ENCODE assay signal across 20 cellular contexts in genomic region chrX:22025751-22026150, GRCh38. TPM values are rescaled to one million over a fixed set of nuclear protein-coding genes. Genes with fewer than 3 reads are reported as not detected.
DNase-seq lines count a peak whose midpoint lies in the region; ATAC-seq, FAIRE-seq and TF ChIP-seq lines count a peak whose summit lies in the region.
"Had no signal": no experiment of that assay in that cellular context is flagged by ENCODE, and none has a peak within 500 bp of the region (broad histone marks: within the 10 kb centered on the region; RNA-seq: fewer than 3 reads in every experiment).

No MANE protein-coding gene starts in this region.

- no peak for TF ChIP-seq EP300 in GM12878 (IDR thresholded peaks at IDR 0.05; ENCODE audit: borderline replicate concordance in 1 of 2, control insufficient read depth in 1 of 2, low read depth in 2 of 2, low read length in 2 of 2)

- 80% methylated on average over 7 of the region's 7 CpGs for whole genome bisulfite sequencing in GM12878 (ENCODE audit: insufficient coverage, insufficient replicate concordance, low lambda C conversion rate, missing lambda C conversion rate)
- 26 to 67% (median 64%) methylated on average over 5 to 7 of the region's 7 CpGs for WGBS in small intestine, 3 donors

- RAD21 ChIA-PET in GM12878 (lab: Charles Lee; ENCODE audit: unreplicated experiment): interaction anchor here (1.0 to 1.9 kb wide), 2 partner anchors 8 to 10 kb away, joined by 3 to 4 read pairs; no protein-coding TSS in a partner anchor

- ATAC-seq in GM12878: no peak
- ATAC-seq in WTC11: no peak
- ATAC-seq: Panc1 had no signal

- TF ChIP-seq RAD21 in GM12878 (IDR thresholded peaks at IDR 0.05; ENCODE audit: insufficient read depth, low read depth, low read length): no peak

- SMC1A ChIA-PET in GM12878 (lab: Charles Lee; ENCODE audit: uncharacterized antibody, unreplicated experiment): interaction anchor here (0.9 to 1.4 kb wide), 4 partner anchors 9 to 54 kb away, joined by 3 to 6 read pairs (median 4); no protein-coding TSS in a partner anchor

- H3K36me3 ChIP-seq in GM12878 (ENCODE audit: control insufficient read depth in 2 of 2, insufficient read depth in 2 of 2, low read length in 1 of 2): no peaks in the 10 kb centered on the region
- no peaks in the 10 kb centered on the region for H3K36me3 ChIP-seq in small intestine (ENCODE audit: control insufficient read depth in 2 of 2, insufficient read depth in 2 of 2, low read length in 2 of 2)

- no peaks in the 10 kb centered on the region for H3K27me3 ChIP-seq in GM12878 (replicated peaks in 1 of 2; ENCODE audit: control insufficient read depth in 2 of 2, insufficient read depth in 2 of 2, low read length in 1 of 2)
- no peaks in the 10 kb centered on the region for H3K27me3 ChIP-seq in small intestine (ENCODE audit: control insufficient read depth in 2 of 2, insufficient read depth in 2 of 2, low read length in 2 of 2)

- H3K9ac ChIP-seq in GM12878 (ENCODE audit: control insufficient read depth, insufficient read depth, low read length): no peak overlapping the region
- H3K9ac ChIP-seq: KMS-11 had no signal

- DNase-seq in HuH-7 (ENCODE audit: low spot score): peak; percentile 3
- no peak for DNase-seq in GM12878 (ENCODE audit: low read depth, low spot score)
- DNase-seq in hepatic stellate cell (ENCODE audit: low spot score): peak; percentile 9
- peak; percentile 57 for DNase-seq in small intestine
- DNase-seq in WTC11 (ENCODE audit: low spot score): no peak
- DNase-seq in frontal cortex (ENCODE audit: low spot score in 2 of 2): no peak
- no peak for DNase-seq in KBM-7
- DNase-seq: CD4-positive, CD25-positive, alpha-beta regulatory T cell; DND-41; NCI-H1092 treated with DMSO at 0.1 percent for 48 hours; NCI-H1436 treated with DMSO at 0.1 percent for 48 hours; NCI-H1930; NCI-H345; NCI-H524; NCI-H82; SIG-M5 had no signal

- CTCF ChIA-PET in GM12878 (lab: Yijun Ruan, JAX): no interaction called here
- CTCF ChIA-PET in WTC11 (lab: Charles Lee): interaction anchor here (2.9 kb wide), 1 partner anchor 41 kb away, joined by 11 read pairs; no protein-coding TSS in a partner anchor

- H3K27me3 Mint-ChIP-seq in WTC11 (ENCODE audit: low read depth): no peaks in the 10 kb centered on the region
- H3K27me3 Mint-ChIP-seq: CD4-positive, CD25-positive, alpha-beta regulatory T cell had no signal

- POLR2A ChIA-PET in GM12878 (lab: Charles Lee) (interaction anchor here (0.5 kb wide), 1 partner anchor 30 kb away, joined by 3 read pairs; no protein-coding TSS in a partner anchor), WTC11 (lab: Charles Lee) (no interaction called here)

- peaks cover 5% of the 10 kb centered on the region for H3K9me3 Mint-ChIP-seq in WTC11

- no peak overlapping the region for H2AFZ ChIP-seq in GM12878 (ENCODE audit: control insufficient read depth, low read depth, low read length)

- no TSS peak for BruUV-seq in GM12878 (replicated peaks; lab: Mats Ljungman, UMichigan)

- no peak overlapping the region for H3K27ac ChIP-seq in GM12878 (ENCODE audit: control insufficient read depth, insufficient read depth)
- H3K27ac ChIP-seq in small intestine (ENCODE audit: low read depth in 1 of 2, low read length in 1 of 2): no peak overlapping the region
- H3K27ac ChIP-seq: KMS-11 had no signal

- H3K9me3 ChIP-seq in GM12878 (replicated peaks; ENCODE audit: control insufficient read depth, insufficient read depth, low read length) (no peaks in the 10 kb centered on the region), small intestine (ENCODE audit: control insufficient read depth, low read depth) (no peaks in the 10 kb centered on the region)

- peaks cover 23% of the 10 kb centered on the region for H3K4me1 Mint-ChIP-seq in WTC11

- no peaks in the 10 kb centered on the region; the same call in 1 of the 2 replicates for H3K4me1 ChIP-seq in GM12878 (ENCODE audit: control insufficient read depth, insufficient read depth, low read length)
- no peaks in the 10 kb centered on the region for H3K4me1 ChIP-seq in small intestine (ENCODE audit: control insufficient read depth in 2 of 2, insufficient read depth in 1 of 2, low read depth in 1 of 2, low read length in 1 of 2)

- H3K4me2 ChIP-seq in GM12878 (ENCODE audit: control insufficient read depth, insufficient read depth): no peak overlapping the region
- H3K4me2 ChIP-seq: KMS-11 had no signal

- TF ChIP-seq POLR2A in GM12878 (IDR thresholded peaks at IDR 0.05; ENCODE audit: low read depth, low read length): no peak

- H3K36me3 Mint-ChIP-seq in WTC11: no peaks in the 10 kb centered on the region
- H3K36me3 Mint-ChIP-seq: CD4-positive, CD25-positive, alpha-beta regulatory T cell had no signal

- in situ Hi-C loops in GM12878 (cut with MboI): no loop called here
- in situ Hi-C loops in KBM-7 (cut with MboI; ENCODE audit: low pct_unique_long_range_greater_than_20kb, low sequenced_read_pairs): no loop called here

- TF ChIP-seq CTCF in GM12878 (IDR thresholded peaks at IDR 0.05 in 2 of 3, conservative IDR thresholded peaks at IDR 0.05 in 1 of 3; ENCODE audit: control insufficient read depth in 2 of 3, extremely low read depth in 1 of 3, insufficient read depth in 1 of 3, low read depth in 3 of 3, low read length in 3 of 3) (no peak), WTC11 (IDR thresholded peaks at IDR 0.05) (no peak)

- no peak overlapping the region for H3K4me3 ChIP-seq in GM12878
- H3K4me3 ChIP-seq in small intestine (ENCODE audit: low read depth in 1 of 2, low read length in 2 of 2): no peak overlapping the region

- H3K4me3 Mint-ChIP-seq in WTC11: no peak overlapping the region
- H3K4me3 Mint-ChIP-seq: CD4-positive, CD25-positive, alpha-beta regulatory T cell had no signal

- intact Hi-C loops in GM12878 (cut with micrococcal nuclease; ENCODE audit: unreplicated experiment): no loop called here

- no peak overlapping the region for H3K27ac Mint-ChIP-seq in WTC11
- H3K27ac Mint-ChIP-seq: CD4-positive, CD25-positive, alpha-beta regulatory T cell had no signal

- FAIRE-seq in GM12878 (lab: Jason Lieb, UNC) (no peak), small intestine (lab: Jason Lieb, UNC) (no peak), frontal cortex (lab: Jason Lieb, UNC) (no peak)
- FAIRE-seq: GM12892 had no signal

- H3K79me2 ChIP-seq in GM12878 (ENCODE audit: control insufficient read depth, insufficient read depth, low read length): no peaks in the 10 kb centered on the region

- H4K20me1 ChIP-seq in GM12878 (ENCODE audit: control insufficient read depth, insufficient read depth): no peaks in the 10 kb centered on the region

TF ChIP-seq in GM12878, 131 proteins besides CTCF, POLR2A, EP300 and RAD21:
- TF ChIP-seq USF1 (IDR thresholded peaks at IDR 0.05; ENCODE audit: borderline replicate concordance, extremely low read length, insufficient read depth, low read depth, low read length) (no peak), IRF4 (IDR thresholded peaks at IDR 0.05; ENCODE audit: low read depth, low read length) (no peak), TBL1XR1 (IDR thresholded peaks at IDR 0.05; ENCODE audit: low read depth, low read length) (no peak), RAD51 (IDR thresholded peaks at IDR 0.05) (peak; percentile 64; the same call in 1 of the 2 replicates), ZZZ3 (IDR thresholded peaks at IDR 0.05; ENCODE audit: control insufficient read depth, insufficient read length, low read depth) (no peak), CBFB (IDR thresholded peaks at IDR 0.05; ENCODE audit: low read depth) (no peak), FOXK2 (IDR thresholded peaks at IDR 0.05) (no peak)

TF ChIP-seq in WTC11, 78 proteins besides CTCF, POLR2A, EP300 and RAD21:
- no peak for TF ChIP-seq NFATC4 (CRISPR knock-in tag; IDR thresholded peaks at IDR 0.05)
- TF ChIP-seq GTF2I (CRISPR knock-in tag; conservative IDR thresholded peaks at IDR 0.05): no peak
- TF ChIP-seq SP1 (CRISPR knock-in tag; conservative IDR thresholded peaks at IDR 0.05): no peak
- TF ChIP-seq ZNF423 (CRISPR knock-in tag; IDR thresholded peaks at IDR 0.05): no peak
- no peak for TF ChIP-seq EMX1 (CRISPR knock-in tag; IDR thresholded peaks at IDR 0.05)
- TF ChIP-seq ZNF232 (CRISPR knock-in tag; IDR thresholded peaks at IDR 0.05): no peak
- TF ChIP-seq SOX15 (CRISPR knock-in tag; IDR thresholded peaks at IDR 0.05): no peak
- no peak for TF ChIP-seq JAZF1 (CRISPR knock-in tag; IDR thresholded peaks at IDR 0.05)
- no peak for TF ChIP-seq ATF3 (CRISPR knock-in tag; conservative IDR thresholded peaks at IDR 0.05)
- no peak for TF ChIP-seq CDX4 (CRISPR knock-in tag; IDR thresholded peaks at IDR 0.05; ENCODE audit: borderline replicate concordance)

RNA-seq across cellular contexts. Expression of gene PHEX, which starts 6.4 kb away (rescaled TPM):
- 20.4 and 28.3 TPM in 2 replicates for total RNA-seq in GM12878 (2013; cell fraction: nucleolus; rRNA removed)
- total RNA-seq in GM12878 (2014; rRNA removed) (1.0 and 1.1 TPM in 2 replicates), GM12878 (2014; rRNA removed; fragmentation: Illumina TruSeq; extraction: Trizol) (0.85 and 0.88 TPM in 2 replicates), GM12878 (2021) (0.56 TPM in 2 replicates), WTC11 (2021) (0.02 to 0.04 TPM (median 0.02 TPM) in 3 replicates), frontal cortex (2.0 TPM)
- polyA plus RNA-seq in GM12878 (2011; ENCODE audit: low read depth): 0.04 TPM
- polyA plus RNA-seq in GM12878 (2011; rRNA removed) (97.2 and 103 TPM in 2 replicates), GM12878 (2014; fragmentation: Illumina TruSeq; extraction: Trizol) (0.46 and 0.73 TPM in 2 replicates), GM12878 (2014; fragmentation: Nextera tagmentation; extraction: Ambion mirVana) (under 1 TPM; 0.33 to 0.53 TPM), GM12878 (2014; rRNA removed) (0.24 and 0.63 TPM in 2 replicates), GM12878 (2016; fragmentation: Nextera tagmentation; extraction: Ambion mirVana) (under 1 TPM; 0.12 to 0.14 TPM), small intestine (under 1 TPM; 0.40 to 0.67 (median 0.54) TPM)
- 66.0 and 82.4 TPM in 2 replicates for polyA plus RNA-seq in GM12878 (2011; cell fraction: cytosol; rRNA removed)
- polyA plus RNA-seq in GM12878 (2011; cell fraction: nucleus; rRNA removed): 94.9 and 105 TPM in 2 replicates
- 0.03 and 0.06 TPM in 2 replicates for polyA plus RNA-seq in GM12878 (2012)
- 292 and 342 TPM in 2 replicates for polyA minus RNA-seq in GM12878 (2011; rRNA and poly(A)+ RNA removed)
- 41.1 and 57.5 TPM in 2 replicates for polyA minus RNA-seq in GM12878 (2011; cell fraction: cytosol; rRNA and poly(A)+ RNA removed)
- 259 and 287 TPM in 2 replicates for polyA minus RNA-seq in GM12878 (2011; cell fraction: nucleus; rRNA and poly(A)+ RNA removed)
- total RNA-seq: G401 had no signal

Comparison
In these comparisons a context has a peak if more than half of its experiments do, and no peak if none do; other contexts are left out.
1. DNase-seq: peak in HuH-7 (single experiment), hepatic stellate cell (single experiment) and small intestine (single experiment); none in GM12878 (single experiment), WTC11 (single experiment), frontal cortex (0 of 2) and KBM-7 (single experiment).